21 cellular contexts compared by ENCODE assay signal in the genomic region with DNA sequence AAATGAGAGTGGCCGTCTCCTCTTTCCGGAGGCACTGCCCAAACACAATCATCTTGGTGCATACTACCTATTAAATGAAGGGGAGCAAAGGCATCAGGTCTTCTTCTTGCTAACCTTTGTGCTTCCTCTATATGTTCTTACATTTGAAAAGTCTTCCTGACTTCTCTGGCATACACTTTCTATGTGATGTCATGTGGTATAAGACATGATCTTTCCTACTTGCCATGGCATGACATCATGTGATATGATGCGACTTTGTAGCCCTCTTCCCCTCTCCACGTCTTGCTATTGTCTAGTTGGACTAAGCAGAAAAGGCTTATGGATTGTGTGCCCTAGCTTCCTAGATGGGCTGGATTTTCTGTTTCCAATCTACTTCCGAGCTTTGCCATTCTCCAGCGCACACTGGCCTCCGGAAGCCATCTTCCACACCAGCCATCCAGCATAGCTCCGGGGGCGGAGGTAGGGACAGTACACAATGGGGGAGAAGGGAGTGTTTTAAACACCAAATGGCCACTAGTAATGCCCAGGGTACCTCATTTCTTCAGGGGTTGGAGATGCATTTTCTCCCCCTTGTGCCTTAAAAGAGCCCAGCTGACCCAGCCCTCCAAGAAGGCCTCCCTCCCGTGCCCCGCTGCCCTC. TPM values are rescaled to one million over a fixed set of nuclear protein-coding genes. Genes with fewer than 3 reads are reported as not detected.
DNase-seq lines count a peak whose midpoint lies in the region; ATAC-seq and TF ChIP-seq lines count a peak whose summit lies in the region.
"Had no signal": no experiment of that assay in that cellular context is flagged by ENCODE, and none has a peak within 500 bp of the region (broad histone marks: within the 10 kb centered on the region; RNA-seq: fewer than 3 reads in every experiment).

No MANE protein-coding gene starts in this region.

- H3K4me1 ChIP-seq in lower lobe of right lung (peaks cover 22% of the 10 kb centered on the region), subcutaneous abdominal adipose tissue (ENCODE audit: control insufficient read depth in 5 of 5, insufficient read depth in 5 of 5, low read length in 5 of 5) (peaks cover 6 to 30% (median 25%) of the 10 kb centered on the region in 5 donors), BE2C (no peaks in the 10 kb centered on the region)

- no peak for DNase-seq in activated naive CD4-positive, alpha-beta T cell treated with anti-CD3 and anti-CD28 coated beads for 36 hours
- DNase-seq in activated naive CD4-positive, alpha-beta T cell treated with anti-CD3 and anti-CD28 coated beads, Interleukin-2, amount 50 U/mL, for 72 hours (ENCODE audit: low spot score in 2 of 2): no peak
- DNase-seq in lower lobe of right lung (no peak), BE2C (no peak), NCI-H2171 (lab: John Stamatoyannopoulos, UW) (no peak), superior temporal gyrus (ENCODE audit: extremely low spot score) (no peak)
- DNase-seq: GDM1, IMR-90, Kasumi-1, MM.1S, NCI-H1105, NCI-H1694, NCI-H2107, NCI-H345, NCI-H526 treated with DMSO at 0.1 percent for 48 hours had no signal

- no peak overlapping the region for H3K4me3 Mint-ChIP-seq in activated naive CD4-positive, alpha-beta T cell treated with anti-CD3 and anti-CD28 coated beads for 36 hours

- H3K27me3 ChIP-seq in lower lobe of right lung (ENCODE audit: low read depth): no peaks in the 10 kb centered on the region
- no peaks in the 10 kb centered on the region for H3K27me3 ChIP-seq in subcutaneous abdominal adipose tissue (ENCODE audit: control insufficient read depth in 5 of 5, insufficient read depth in 4 of 5, low read length in 5 of 5)
- H3K27me3 ChIP-seq in BE2C: no peaks in the 10 kb centered on the region
- H3K27me3 ChIP-seq: BLaER1 treated with 17β-estradiol and CSF1 and Interleukin-3, amounts not matched to agents 10 nM and 100 nM had no signal

- H3K4me1 Mint-ChIP-seq in activated naive CD4-positive, alpha-beta T cell treated with anti-CD3 and anti-CD28 coated beads for 36 hours (ENCODE audit: low read depth): peaks cover 19% of the 10 kb centered on the region

- H3K4me3 ChIP-seq in lower lobe of right lung: no peak overlapping the region
- no peak overlapping the region for H3K4me3 ChIP-seq in subcutaneous abdominal adipose tissue (ENCODE audit: low read depth in 1 of 5, low read length in 5 of 5)
- no peak overlapping the region for H3K4me3 ChIP-seq in BE2C (ENCODE audit: low read depth, low read length)
- H3K4me3 ChIP-seq: BLaER1 treated with 17β-estradiol and CSF1 and Interleukin-3, amounts not matched to agents 10 nM and 100 nM; GM12878 had no signal

- H3K36me3 ChIP-seq in lower lobe of right lung: no peaks in the 10 kb centered on the region
- no peaks in the 10 kb centered on the region for H3K36me3 ChIP-seq in subcutaneous abdominal adipose tissue (ENCODE audit: control insufficient read depth in 5 of 5, insufficient read depth in 5 of 5, low read length in 5 of 5)
- H3K36me3 ChIP-seq in BE2C: no peaks in the 10 kb centered on the region

- no peaks in the 10 kb centered on the region for H3K27me3 Mint-ChIP-seq in activated naive CD4-positive, alpha-beta T cell treated with anti-CD3 and anti-CD28 coated beads for 36 hours (ENCODE audit: low read depth)

- TF ChIP-seq CTCF in lower lobe of right lung (IDR thresholded peaks at IDR 0.05) (no peak), BE2C (IDR thresholded peaks at IDR 0.05; ENCODE audit: low read depth, low read length) (no peak)

- H3K9me3 Mint-ChIP-seq in activated naive CD4-positive, alpha-beta T cell treated with anti-CD3 and anti-CD28 coated beads for 36 hours: no peaks in the 10 kb centered on the region
- H3K9me3 Mint-ChIP-seq in activated naive CD4-positive, alpha-beta T cell treated with anti-CD3 and anti-CD28 coated beads, Interleukin-2, amount 50 U/mL, for 72 hours: peaks cover 7 to 20% of the 10 kb centered on the region in 2 donors

- no peaks in the 10 kb centered on the region for H3K9me3 ChIP-seq in lower lobe of right lung
- no peaks in the 10 kb centered on the region for H3K9me3 ChIP-seq in subcutaneous abdominal adipose tissue (ENCODE audit: control insufficient read depth in 5 of 5, low read length in 5 of 5)
- H3K9me3 ChIP-seq in BE2C: no peaks in the 10 kb centered on the region
- H3K9me3 ChIP-seq: BLaER1 treated with 17β-estradiol and CSF1 and Interleukin-3, amounts not matched to agents 10 nM and 100 nM had no signal

- peaks cover 4% of the 10 kb centered on the region for H3K36me3 Mint-ChIP-seq in activated naive CD4-positive, alpha-beta T cell treated with anti-CD3 and anti-CD28 coated beads for 36 hours (ENCODE audit: low read depth)
- H3K36me3 Mint-ChIP-seq in activated naive CD4-positive, alpha-beta T cell treated with anti-CD3 and anti-CD28 coated beads, Interleukin-2, amount 50 U/mL, for 72 hours: peaks cover 0 to 13% of the 10 kb centered on the region in 2 donors

- no peak overlapping the region for H3K9ac ChIP-seq in subcutaneous abdominal adipose tissue (ENCODE audit: low read length in 5 of 5)
- H3K9ac ChIP-seq: BLaER1 treated with 17β-estradiol and CSF1 and Interleukin-3, amounts not matched to agents 10 nM and 100 nM had no signal

- intact Hi-C loops in activated naive CD4-positive, alpha-beta T cell treated with anti-CD3 and anti-CD28 coated beads for 36 hours (cut with micrococcal nuclease): no loop called here
- intact Hi-C loops in lower lobe of right lung (cut with DNase I): no loop called here

- CTCF ChIA-PET in activated naive CD4-positive, alpha-beta T cell treated with anti-CD3 and anti-CD28 coated beads for 36 hours (lab: Charles Lee): interaction anchor here (0.7 to 1.8 kb wide), 2 partner anchors 117 to 255 kb away, joined by 3 to 6 read pairs; no protein-coding TSS in a partner anchor

- peak overlapping the region; percentile 64 for H3K27ac ChIP-seq in lower lobe of right lung
- H3K27ac ChIP-seq in subcutaneous abdominal adipose tissue (ENCODE audit: low read depth, low read length): peak overlapping the region; percentile 80
- H3K27ac ChIP-seq: 22Rv1; BLaER1 treated with 17β-estradiol and CSF1 and Interleukin-3, amounts not matched to agents 10 nM and 100 nM had no signal

- ATAC-seq in activated naive CD4-positive, alpha-beta T cell treated with anti-CD3 and anti-CD28 coated beads, Interleukin-2, amount 50 U/mL, for 72 hours: no peak
- ATAC-seq in lower lobe of right lung (peak in 1 of 2 donors; percentile 32), GM19328 (IDR thresholded peaks at IDR 0.05; ENCODE audit: unreplicated experiment) (no peak)
- ATAC-seq: GM12878, SK-N-SH treated with all-trans-retinoic acid at 6 μM for 48 hours had no signal

- H3K27ac Mint-ChIP-seq in activated naive CD4-positive, alpha-beta T cell treated with anti-CD3 and anti-CD28 coated beads for 36 hours: peak overlapping the region; percentile 32
- no peak overlapping the region for H3K27ac Mint-ChIP-seq in activated naive CD4-positive, alpha-beta T cell treated with anti-CD3 and anti-CD28 coated beads, Interleukin-2, amount 50 U/mL, for 72 hours

RNA-seq across cellular contexts. Expression of a gene that starts 8.8 kb away (rescaled TPM):
- total RNA-seq in activated naive CD4-positive, alpha-beta T cell treated with anti-CD3 and anti-CD28 coated beads for 36 hours: 10 to 100 TPM; 17.5 to 18.8 TPM
- 10 to 100 TPM; 11.0 to 24.4 TPM for total RNA-seq in activated naive CD4-positive, alpha-beta T cell treated with anti-CD3 and anti-CD28 coated beads, Interleukin-2, amount 50 U/mL, for 72 hours
- total RNA-seq in lower lobe of right lung: 127 TPM
- 0.17 TPM for polyA plus RNA-seq in BE2C (2012; ENCODE audit: insufficient read depth, insufficient read length, low read depth)
